Comparison of ENCODE assay signal across 24 cellular contexts in the genomic region with DNA sequence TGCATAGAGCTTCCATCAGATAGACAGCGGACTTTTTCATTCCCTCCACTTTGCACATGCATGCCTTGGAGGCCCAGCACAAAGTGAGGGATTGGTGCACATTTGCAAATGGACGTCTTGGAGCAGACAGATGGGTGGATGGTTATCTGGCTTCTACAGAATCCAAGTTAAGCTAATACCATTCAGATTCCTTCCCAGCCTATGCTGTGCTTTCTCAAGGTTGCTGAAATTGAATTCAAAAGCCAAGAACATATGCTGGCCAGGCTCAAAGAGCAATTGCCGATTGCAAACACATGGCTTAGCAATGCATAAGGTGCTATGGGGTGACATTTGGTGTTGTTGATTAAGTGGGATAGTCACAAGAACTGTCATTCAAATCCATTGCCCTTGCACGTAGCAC.
"Had no signal": no experiment of that assay in that cellular context is flagged by ENCODE, and none has a peak within 500 bp of the region (broad histone marks: within the 10 kb centered on the region; RNA-seq: fewer than 3 reads in every experiment).

No MANE protein-coding gene starts in this region.

- H3K27me3 ChIP-seq: gastroesophageal sphincter, neural progenitor cell, ovary, right atrium auricular region, sigmoid colon, stomach, transverse colon had no signal

- FAIRE-seq: endothelial cell of umbilical vein, keratinocyte had no signal

- H3K4me3 ChIP-seq: gastroesophageal sphincter, lower lobe of right lung, neural progenitor cell, ovary, right atrium auricular region, sigmoid colon, skin epidermis, stomach, transverse colon had no signal

- H3K27ac ChIP-seq: coronary artery, gastroesophageal sphincter, left ventricle myocardium inferior, lower lobe of right lung, neural progenitor cell, ovary, right atrium auricular region, sigmoid colon, stomach, thoracic aorta, transverse colon had no signal

- H3K27ac Mint-ChIP-seq: endodermal cell; immature natural killer cell; memory B cell; natural killer cell treated with Interleukin-12 subunit alpha and Interleukin-12 subunit beta and Interleukin-15 and Interleukin-18, amount 100 ng/mL, for 72 hours; neural progenitor cell had no signal

- H3K4me1 Mint-ChIP-seq: immature natural killer cell had no signal

- H3K36me3 ChIP-seq: gastroesophageal sphincter, left ventricle myocardium inferior, lower lobe of right lung, neural progenitor cell, ovary, right atrium auricular region, sigmoid colon, stomach, thoracic aorta, transverse colon had no signal

- H3K36me3 Mint-ChIP-seq: immature natural killer cell had no signal

- H3K9me3 ChIP-seq: gastroesophageal sphincter, lower lobe of right lung, ovary, sigmoid colon, stomach, thoracic aorta, transverse colon had no signal

- ATAC-seq: gastroesophageal sphincter; natural killer cell treated with Interleukin-12 subunit alpha and Interleukin-12 subunit beta and Interleukin-15 and Interleukin-18, amount 100 ng/mL, for 72 hours had no signal

- H3K9me3 Mint-ChIP-seq: immature natural killer cell had no signal

- DNase-seq: effector CD4-positive, alpha-beta T cell; endodermal cell; erythroblast; immature natural killer cell; left cardiac atrium; left ventricle myocardium inferior; lower lobe of right lung; sigmoid colon; stimulated activated CD4-positive, alpha-beta T cell treated with anti-CD3 and anti-CD28 coated beads, Interleukin-2, amount 100 ng/mL, for 24 hours; stimulated activated CD4-positive, alpha-beta T cell treated with anti-CD3 and anti-CD28 coated beads, Interleukin-4, amount 100 ng/mL, for 4 hours; stimulated activated naive CD4-positive, alpha-beta T cell; stomach; transverse colon had no signal

- H3K4me3 Mint-ChIP-seq: endodermal cell; immature natural killer cell; memory B cell; natural killer cell treated with Interleukin-12 subunit alpha and Interleukin-12 subunit beta and Interleukin-15 and Interleukin-18, amount 100 ng/mL, for 72 hours; neural progenitor cell had no signal

- H3K9ac ChIP-seq: neural progenitor cell had no signal
